ENCODE assay signal across 8 cellular contexts in the genomic region with DNA sequence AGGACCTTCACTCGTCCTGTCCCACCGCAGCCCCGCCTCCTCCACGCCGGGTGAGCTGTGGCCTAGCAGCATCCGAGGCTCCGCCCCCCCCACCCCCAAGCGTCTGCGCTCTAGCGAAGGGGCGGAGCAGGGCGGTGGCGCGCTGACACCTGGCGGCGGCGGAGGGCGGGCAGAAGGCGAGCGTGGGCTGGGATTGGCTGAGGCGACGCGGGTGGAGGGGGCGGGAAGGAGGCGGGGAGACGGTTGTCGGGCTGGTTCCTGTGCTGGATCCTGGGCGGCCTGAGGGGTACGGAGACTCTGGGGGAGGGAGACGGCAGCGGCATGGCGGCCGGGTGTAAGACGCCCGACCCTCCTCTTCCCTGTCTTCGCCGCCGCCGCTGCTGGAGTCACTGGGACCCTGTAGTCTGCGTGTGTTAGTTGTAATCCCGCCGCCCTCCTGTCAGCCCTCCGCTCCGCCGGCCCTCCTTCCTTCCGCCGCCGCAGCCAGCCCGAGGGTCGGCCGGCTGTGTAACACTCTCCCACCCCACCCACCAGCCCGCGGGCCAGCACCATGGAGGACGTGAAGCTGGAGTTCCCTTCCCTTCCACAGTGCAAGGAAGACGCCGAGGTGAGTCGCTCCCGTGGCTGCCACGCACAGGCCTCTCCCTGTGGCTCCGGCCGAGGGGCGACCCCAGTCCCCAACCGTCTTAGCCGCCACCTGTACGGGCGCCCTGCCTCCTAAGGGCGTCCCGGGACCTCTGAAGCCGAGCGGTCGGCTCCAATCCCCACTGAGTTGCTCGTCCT. TPM values are rescaled to one million over a fixed set of nuclear protein-coding genes. Genes with fewer than 3 reads are reported as not detected.
DNase-seq lines count a peak whose midpoint lies in the region; ATAC-seq and TF ChIP-seq lines count a peak whose summit lies in the region.

A gene with protein sequence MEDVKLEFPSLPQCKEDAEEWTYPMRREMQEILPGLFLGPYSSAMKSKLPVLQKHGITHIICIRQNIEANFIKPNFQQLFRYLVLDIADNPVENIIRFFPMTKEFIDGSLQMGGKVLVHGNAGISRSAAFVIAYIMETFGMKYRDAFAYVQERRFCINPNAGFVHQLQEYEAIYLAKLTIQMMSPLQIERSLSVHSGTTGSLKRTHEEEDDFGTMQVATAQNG (plus strand): TSS at position 242 of the 783 bp plus-strand sequence. CDS start 309 bp downstream, at position 551.

- no peaks in the 10 kb centered on the region for H3K27me3 Mint-ChIP-seq in activated naive CD4-positive, alpha-beta T cell treated with anti-CD3 and anti-CD28 coated beads for 36 hours (ENCODE audit: low read depth)

- no peak for TF ChIP-seq EP300 in gastroesophageal sphincter (IDR thresholded peaks at IDR 0.05)

- ATAC-seq in HG02571 (IDR thresholded peaks at IDR 0.05; ENCODE audit: unreplicated experiment), result peak; percentile 93
- peak; percentile 99 for ATAC-seq in gastroesophageal sphincter

- peak; percentile 68 for TF ChIP-seq POLR2A in NB4 (IDR thresholded peaks at IDR 0.05; ENCODE audit: extremely low read depth, insufficient read length)
- peak; percentile 67 to 71 for TF ChIP-seq POLR2A in gastroesophageal sphincter (IDR thresholded peaks at IDR 0.05)

- H3K27ac ChIP-seq in gastroesophageal sphincter, result peak within 1 kb of the TSS; percentile 45 to 95 (median 88)
- H3K27ac ChIP-seq in neutrophil, result peak within 1 kb of the TSS; percentile 84

- H3K9me3 Mint-ChIP-seq in activated naive CD4-positive, alpha-beta T cell treated with anti-CD3 and anti-CD28 coated beads for 36 hours, result no peaks in the 10 kb centered on the region

- WGBS in gastroesophageal sphincter (ENCODE audit: low coverage in 1 of 2), 2 donors, result 0% methylated on average over 1 of the region's 72 CpGs; no CpG with 5 or more reads in 1 of the 2 donors

- peak; percentile 99 for DNase-seq in GM06990 (ENCODE audit: extremely low read depth, insufficient read length)
- peak; percentile 98 for DNase-seq in NB4 (ENCODE audit: low read depth)
- peak; percentile 96 for DNase-seq in SK-N-DZ (ENCODE audit: low spot score)
- DNase-seq in activated naive CD4-positive, alpha-beta T cell treated with anti-CD3 and anti-CD28 coated beads for 36 hours, result peak; percentile 98

- H3K4me1 Mint-ChIP-seq in activated naive CD4-positive, alpha-beta T cell treated with anti-CD3 and anti-CD28 coated beads for 36 hours (ENCODE audit: low read depth), result peaks cover 38% of the 10 kb centered on the region

- H3K27me3 ChIP-seq in GM06990 (replicated peaks; ENCODE audit: control insufficient read depth, insufficient read depth, low read length) (no peaks in the 10 kb centered on the region), gastroesophageal sphincter (no peaks in the 10 kb centered on the region), neutrophil (no peaks in the 10 kb centered on the region)

- TF ChIP-seq CTCF in GM06990 (IDR thresholded peaks at IDR 0.05; ENCODE audit: insufficient read depth, low read length, poor library complexity, severe bottlenecking) (no peak), NB4 (IDR thresholded peaks at IDR 0.05; ENCODE audit: low read depth, low read length) (no peak), gastroesophageal sphincter (IDR thresholded peaks at IDR 0.05) (peak in 3 of 4 experiments; percentile 26 to 45 (median 44)), neutrophil (IDR thresholded peaks at IDR 0.05) (peak; percentile 72), subcutaneous adipose tissue (IDR thresholded peaks at IDR 0.05; ENCODE audit: low read depth) (no peak)

- H3K36me3 ChIP-seq in GM06990 (ENCODE audit: control insufficient read depth, insufficient read depth, low read length) (no peaks in the 10 kb centered on the region), gastroesophageal sphincter (peaks cover 0 to 50% of the 10 kb centered on the region in 2 donors), neutrophil (peaks cover 19% of the 10 kb centered on the region)

- H3K36me3 Mint-ChIP-seq in activated naive CD4-positive, alpha-beta T cell treated with anti-CD3 and anti-CD28 coated beads for 36 hours (ENCODE audit: low read depth), result peaks cover 35% of the 10 kb centered on the region

- H3K4me1 ChIP-seq in gastroesophageal sphincter, result peaks cover 0 to 29% (median 0%) of the 10 kb centered on the region in 3 donors
- peaks cover 16 to 30% of the 10 kb centered on the region in 2 experiments for H3K4me1 ChIP-seq in neutrophil (ENCODE audit: control insufficient read depth in 1 of 2, insufficient read depth in 1 of 2, low read depth in 1 of 2, low read length in 1 of 2)

- H3K4me3 ChIP-seq in GM06990 (replicated peaks; ENCODE audit: low read depth, low read length) (peak within 1 kb of the TSS; percentile 95), NB4 (ENCODE audit: low read depth, low read length) (peak within 1 kb of the TSS; percentile 83), gastroesophageal sphincter (peak within 1 kb of the TSS; percentile 56 to 65), neutrophil (ENCODE audit: low read depth in 1 of 2, low read length in 1 of 2) (peak within 1 kb of the TSS; percentile 90 to 99)

- CTCF ChIA-PET in activated naive CD4-positive, alpha-beta T cell treated with anti-CD3 and anti-CD28 coated beads for 36 hours (lab: Charles Lee), result interaction anchor here (1.8 kb wide), 1 partner anchor 12 kb away, joined by 10 read pairs; no protein-coding TSS in a partner anchor

- H3K27ac Mint-ChIP-seq in activated naive CD4-positive, alpha-beta T cell treated with anti-CD3 and anti-CD28 coated beads for 36 hours, result peak within 1 kb of the TSS; percentile 86

- intact Hi-C loops in activated naive CD4-positive, alpha-beta T cell treated with anti-CD3 and anti-CD28 coated beads for 36 hours (cut with micrococcal nuclease), result loop anchor here (1.0 to 5.0 kb wide), 6 partner anchors 12 to 883 kb away; partner anchors contain the start of genes ERO1A, GNPNAT1, GPR137C and PSMC6

- H3K9me3 ChIP-seq in gastroesophageal sphincter, result no peaks in the 10 kb centered on the region
- no peaks in the 10 kb centered on the region for H3K9me3 ChIP-seq in neutrophil

- peak within 1 kb of the TSS; percentile 84 for H3K4me3 Mint-ChIP-seq in activated naive CD4-positive, alpha-beta T cell treated with anti-CD3 and anti-CD28 coated beads for 36 hours

RNA-seq across cellular contexts. Expression of the gene that starts here (rescaled TPM):
- 4.8 and 5.5 TPM in 2 replicates for polyA plus RNA-seq in SK-N-DZ (2014; cell fraction: cytosol; rRNA removed)
- polyA plus RNA-seq in SK-N-DZ (2014; cell fraction: nucleus; rRNA removed), result 3.7 and 4.2 TPM in 2 replicates
- total RNA-seq in activated naive CD4-positive, alpha-beta T cell treated with anti-CD3 and anti-CD28 coated beads for 36 hours, result 10 to 100 TPM; 13.3 to 14.1 TPM
- total RNA-seq in gastroesophageal sphincter (10 to 100 TPM; 19.3 to 26.1 (median 22.5) TPM), subcutaneous adipose tissue (10 to 100 TPM; 17.7 to 26.9 (median 19.1) TPM)

Comparison
In these comparisons a context has a peak if more than half of its experiments do, and no peak if none do; other contexts are left out.
1. Peak in every context shown above with its lines: DNase-seq, ATAC-seq, H3K4me3 ChIP-seq and H3K27ac ChIP-seq.
2. CTCF ChIP-seq: peak in gastroesophageal sphincter (3 of 4) and neutrophil (single experiment); none in GM06990 (single experiment), NB4 (single experiment) and subcutaneous adipose tissue (single experiment).